In genomic region chr7:74583630-74584029, GRCh38 we compare ENCODE assay signal across 16 cellular contexts.
"Had no signal": no experiment of that assay in that cellular context is flagged by ENCODE, and none has a peak within 500 bp of the region (broad histone marks: within the 10 kb centered on the region; RNA-seq: fewer than 3 reads in every experiment).

No MANE protein-coding gene starts in this region.

- H3K27me3 ChIP-seq: body of pancreas, tibial artery, vagina had no signal

- H3K36me3 ChIP-seq: tibial artery, vagina had no signal

- H3K9me3 ChIP-seq: body of pancreas, tibial artery, vagina had no signal

- H3K27ac Mint-ChIP-seq: activated CD4-positive, alpha-beta T cell treated with anti-CD3 and anti-CD28 coated beads, Interleukin-2, amount 10 ng/mL, durations not matched to agents 24 days and 14 days; activated naive CD8-positive, alpha-beta T cell; stimulated activated effector memory CD8-positive, alpha-beta T cell treated with anti-CD3 and anti-CD28 coated beads, Interleukin-12 subunit alpha, Interleukin-12 subunit beta, amount 100 ng/mL, for 72 hours had no signal

- H3K27me3 Mint-ChIP-seq: activated CD4-positive, alpha-beta T cell treated with anti-CD3 and anti-CD28 coated beads, Interleukin-2, amount 10 ng/mL, durations not matched to agents 24 days and 14 days; activated naive CD8-positive, alpha-beta T cell had no signal

- H3K4me3 Mint-ChIP-seq: activated CD4-positive, alpha-beta T cell treated with anti-CD3 and anti-CD28 coated beads, Interleukin-2, amount 10 ng/mL, durations not matched to agents 24 days and 14 days; activated naive CD8-positive, alpha-beta T cell; neural crest cell; stimulated activated effector memory CD8-positive, alpha-beta T cell treated with anti-CD3 and anti-CD28 coated beads, Interleukin-12 subunit alpha, Interleukin-12 subunit beta, amount 100 ng/mL, for 72 hours had no signal

- ATAC-seq: body of pancreas; left ventricle myocardium superior; stimulated activated effector memory CD8-positive, alpha-beta T cell treated with anti-CD3 and anti-CD28 coated beads, Interleukin-12 subunit alpha, Interleukin-12 subunit beta, amount 100 ng/mL, for 72 hours had no signal

- H3K9me3 Mint-ChIP-seq: activated CD4-positive, alpha-beta T cell treated with anti-CD3 and anti-CD28 coated beads, Interleukin-2, amount 10 ng/mL, durations not matched to agents 24 days and 14 days; neural crest cell; stimulated activated effector memory CD8-positive, alpha-beta T cell treated with anti-CD3 and anti-CD28 coated beads, Interleukin-12 subunit alpha, Interleukin-12 subunit beta, amount 100 ng/mL, for 72 hours had no signal

- FAIRE-seq: TTC549 had no signal

- H3K36me3 Mint-ChIP-seq: activated naive CD8-positive, alpha-beta T cell; stimulated activated effector memory CD8-positive, alpha-beta T cell treated with anti-CD3 and anti-CD28 coated beads, Interleukin-12 subunit alpha, Interleukin-12 subunit beta, amount 100 ng/mL, for 72 hours had no signal

- H3K4me1 Mint-ChIP-seq: activated CD4-positive, alpha-beta T cell treated with anti-CD3 and anti-CD28 coated beads, Interleukin-2, amount 10 ng/mL, durations not matched to agents 24 days and 14 days; stimulated activated effector memory CD8-positive, alpha-beta T cell treated with anti-CD3 and anti-CD28 coated beads, Interleukin-12 subunit alpha, Interleukin-12 subunit beta, amount 100 ng/mL, for 72 hours had no signal

- DNase-seq: activated CD4-positive, alpha-beta T cell treated with anti-CD3 and anti-CD28 coated beads, Interleukin-2, amount 10 ng/mL, durations not matched to agents 24 days and 14 days; activated CD4-positive, CD25-positive, alpha-beta regulatory T cell; activated CD8-positive, alpha-beta memory T cell treated with anti-CD3 and anti-CD28 coated beads for 24 hours; activated gamma-delta T cell treated with Interleukin-2 at 50 U/mL for 16 hours; amygdala; body of pancreas; effector memory CD4-positive, alpha-beta T cell; hippocampal formation; left ventricle myocardium superior; SW 1271; tibial artery had no signal

- H3K4me3 ChIP-seq: body of pancreas, tibial artery, vagina had no signal

- H3K27ac ChIP-seq: body of pancreas, tibial artery, vagina had no signal
